8 cellular contexts compared by ENCODE assay signal in genomic region chr16:68022278-68022727, GRCh38. TPM values are rescaled to one million over a fixed set of nuclear protein-coding genes. Genes with fewer than 3 reads are reported as not detected.
A peak's percentile ranks its signal among the peaks of the same experiment; 100 is the strongest.
DNase-seq lines count a peak whose midpoint lies in the region; ATAC-seq and TF ChIP-seq lines count a peak whose summit lies in the region.

No MANE protein-coding gene starts in this region.

- H3K36me3 Mint-ChIP-seq in CD14-positive monocyte (peaks cover 23 to 34% of the 10 kb centered on the region in 2 donors), immature natural killer cell (peaks cover 0 to 6% (median 0%) of the 10 kb centered on the region in 3 donors)
- peaks cover 5% of the 10 kb centered on the region for H3K36me3 Mint-ChIP-seq in activated naive CD8-positive, alpha-beta T cell

- peak overlapping the region; percentile 86 to 100 for H3K4me3 ChIP-seq in stomach smooth muscle (ENCODE audit: low read length in 2 of 2)

- H3K27ac ChIP-seq in stomach smooth muscle (ENCODE audit: low read length), result peak overlapping the region; percentile 80

- H3K9ac ChIP-seq in stomach smooth muscle (ENCODE audit: low read length in 2 of 2), result peak overlapping the region; percentile 88 to 100

- H3K27ac Mint-ChIP-seq in CD14-positive monocyte (peak overlapping the region; percentile 92 to 99 (median 96)), immature natural killer cell (peak overlapping the region; percentile 92 to 99 (median 98))
- H3K27ac Mint-ChIP-seq in activated naive CD8-positive, alpha-beta T cell, result peak overlapping the region; percentile 99

- DNase-seq in CD14-positive monocyte (ENCODE audit: low spot score) (no peak), immature natural killer cell (no peak), dermis blood vessel endothelial cell (no peak)
- no peak for DNase-seq in NK-92 treated with Interleukin-12 subunit alpha and Interleukin-12 subunit beta, amount 100 ng/mL, for 24 hours (lab: John Stamatoyannopoulos, UW)

- no peaks in the 10 kb centered on the region for H3K27me3 ChIP-seq in stomach smooth muscle (ENCODE audit: control insufficient read depth in 1 of 2, insufficient read depth in 2 of 2, low read length in 2 of 2)

- peaks cover 23% of the 10 kb centered on the region for H3K4me1 ChIP-seq in stomach smooth muscle (ENCODE audit: control insufficient read depth, insufficient read depth, low read length)

- H3K4me1 Mint-ChIP-seq in CD14-positive monocyte (peaks cover 25% of the 10 kb centered on the region), immature natural killer cell (peaks cover 35 to 37% of the 10 kb centered on the region in 2 donors)
- peaks cover 29% of the 10 kb centered on the region for H3K4me1 Mint-ChIP-seq in activated naive CD8-positive, alpha-beta T cell (ENCODE audit: low read depth)

- no peaks in the 10 kb centered on the region for H3K9me3 ChIP-seq in stomach smooth muscle (ENCODE audit: control insufficient read depth in 2 of 2, low read length in 2 of 2)

- peak; percentile 18 for ATAC-seq in HG03025 (IDR thresholded peaks at IDR 0.05; ENCODE audit: low FRiP score, unreplicated experiment)
- no peak for ATAC-seq in GM18858 (IDR thresholded peaks at IDR 0.05; ENCODE audit: unreplicated experiment)

- H3K27me3 Mint-ChIP-seq in CD14-positive monocyte (ENCODE audit: low read depth in 3 of 3) (peaks cover 0 to 2% (median 0%) of the 10 kb centered on the region in 3 donors), immature natural killer cell (ENCODE audit: low read depth in 3 of 3) (peaks cover 8 to 19% (median 12%) of the 10 kb centered on the region in 3 donors)
- no peaks in the 10 kb centered on the region for H3K27me3 Mint-ChIP-seq in activated naive CD8-positive, alpha-beta T cell

- intact Hi-C loops in CD14-positive monocyte (cut with micrococcal nuclease), result loop anchor here in 1 of 2 donors (2.0 kb wide), 1 partner anchor 16 kb away; no protein-coding TSS in a partner anchor

- TF ChIP-seq CTCF in CD14-positive monocyte (IDR thresholded peaks at IDR 0.05), result no peak

- peak overlapping the region; percentile 94 to 100 for H3K4me3 Mint-ChIP-seq in CD14-positive monocyte
- H3K4me3 Mint-ChIP-seq in activated naive CD8-positive, alpha-beta T cell, result peak overlapping the region; percentile 100
- H3K4me3 Mint-ChIP-seq in immature natural killer cell, result peak overlapping the region; percentile 94 to 99 (median 98)

- H3K36me3 ChIP-seq in stomach smooth muscle (ENCODE audit: control insufficient read depth in 2 of 2, insufficient read depth in 2 of 2, low read length in 2 of 2), result peaks cover 6 to 7% of the 10 kb centered on the region in 2 donors

- H3K9me3 Mint-ChIP-seq in CD14-positive monocyte (no peaks in the 10 kb centered on the region), immature natural killer cell (no peaks in the 10 kb centered on the region)
- no peaks in the 10 kb centered on the region for H3K9me3 Mint-ChIP-seq in activated naive CD8-positive, alpha-beta T cell (ENCODE audit: low read depth)

RNA-seq across cellular contexts. Expression of gene DDX28, which starts 0.7 kb away (rescaled TPM):
- polyA plus RNA-seq in CD14-positive monocyte (10 to 100 TPM; 27.7 to 42.9 TPM), immature natural killer cell (10 to 100 TPM; 45.3 to 59.4 (median 55.0) TPM)
- total RNA-seq in dermis blood vessel endothelial cell, result 15.1 and 19.5 TPM in 2 replicates

RNA-seq across cellular contexts. Expression of gene DUS2, which starts 0.8 kb away (rescaled TPM):
- polyA plus RNA-seq in CD14-positive monocyte (10 to 100 TPM; 18.4 to 33.2 TPM), immature natural killer cell (10 to 100 TPM in 2 of 3 donors, 1 to 10 TPM in 1; 9.3 to 23.7 (median 16.8) TPM)
- total RNA-seq in dermis blood vessel endothelial cell, result 26.4 and 34.9 TPM in 2 replicates

RNA-seq across cellular contexts. Expression of gene DPEP2NB, which starts 6.6 kb away (rescaled TPM):
- polyA plus RNA-seq in CD14-positive monocyte, result not detected
- not detected for polyA plus RNA-seq in immature natural killer cell
- total RNA-seq in dermis blood vessel endothelial cell, result not detected in 2 replicates

RNA-seq across cellular contexts. Expression of gene DPEP2, which starts 23.0 kb away (rescaled TPM):
- polyA plus RNA-seq in CD14-positive monocyte, result 100 to 1,000 TPM; 117 to 124 TPM
- 10 to 100 TPM; 45.5 to 62.6 (median 59.4) TPM for polyA plus RNA-seq in immature natural killer cell
- 2.9 and 3.7 TPM in 2 replicates for total RNA-seq in dermis blood vessel endothelial cell

RNA-seq across cellular contexts. Expression of gene DPEP3, which starts 42.0 kb away (rescaled TPM):
- polyA plus RNA-seq in CD14-positive monocyte, result under 1 TPM; 0.20 to 0.25 TPM
- polyA plus RNA-seq in immature natural killer cell, result under 1 TPM in 1 of 3 donors, not detected in 2; 0.11 TPM
- not detected in 2 replicates for total RNA-seq in dermis blood vessel endothelial cell
